ENCODE assay signal across 8 cellular contexts in genomic region chr19:39971380-39971841, GRCh38. TPM values are rescaled to one million over a fixed set of nuclear protein-coding genes. Genes with fewer than 3 reads are reported as not detected.
A peak's percentile ranks its signal among the peaks of the same experiment; 100 is the strongest.
DNase-seq lines count a peak whose midpoint lies in the region; FAIRE-seq and TF ChIP-seq lines count a peak whose summit lies in the region.

No MANE protein-coding gene starts in this region.

- no peaks in the 10 kb centered on the region for H3K9me3 ChIP-seq in SK-N-MC (ENCODE audit: low read depth, low read length)

- DNase-seq in NCI-H82 (lab: John Stamatoyannopoulos, UW): peak; percentile 43
- DNase-seq in NCI-H82 treated with DMSO at 0.1 percent for 48 hours (lab: John Stamatoyannopoulos, UW; ENCODE audit: unreplicated experiment): no peak
- no peak for DNase-seq in SK-N-MC (ENCODE audit: low read depth, low spot score)
- peak; percentile 10 for DNase-seq in fibroblast of mammary gland (ENCODE audit: low read depth)
- DNase-seq in posterior vena cava (ENCODE audit: low spot score): peak; percentile 82
- DNase-seq in HPDE6-E6E7 (ENCODE audit: extremely low spot score): no peak
- DNase-seq in GM13977 (ENCODE audit: low spot score): no peak
- no peak for DNase-seq in urothelium cell line (ENCODE audit: low spot score)

- H3K9ac ChIP-seq in SK-N-MC (ENCODE audit: insufficient read length): peak overlapping the region; percentile 98

- TF ChIP-seq CTCF in fibroblast of mammary gland (conservative IDR thresholded peaks at IDR 0.05; ENCODE audit: control insufficient read depth, insufficient read depth, low read depth, low read length) (no peak), GM13977 (IDR thresholded peaks at IDR 0.05; ENCODE audit: extremely low read depth, insufficient read depth, missing control alignments) (no peak)

- H3K4me3 ChIP-seq in SK-N-MC (peak overlapping the region; percentile 97), fibroblast of mammary gland (ENCODE audit: control insufficient read depth, low read depth, low read length) (peak overlapping the region; percentile 95)

- FAIRE-seq in urothelium cell line (lab: Jason Lieb, UNC): no peak

- H3K27ac ChIP-seq in SK-N-MC: peak overlapping the region; percentile 72; the same call in 1 of the 2 replicates

- peaks cover 37% of the 10 kb centered on the region for H3K36me3 ChIP-seq in SK-N-MC (ENCODE audit: insufficient read depth, low read length)

- in situ Hi-C loops in GM13977 (cut with MboI; ENCODE audit: low pct_unique_long_range_greater_than_20kb, low sequenced_read_pairs, unreplicated experiment): no loop called here

- intact Hi-C loops in posterior vena cava (cut with DNase I): loop anchor here in 1 of 2 donors (10.0 kb wide), 1 partner anchor 127 kb away; the partner anchor contains the start of gene FBL

RNA-seq across cellular contexts. Expression of gene PSMC4, which starts 0.4 kb away (rescaled TPM):
- total RNA-seq in posterior vena cava: 10 to 100 TPM; 59.0 to 67.1 TPM

RNA-seq across cellular contexts. Expression of gene ZNF546, which starts 25.4 kb away (rescaled TPM):
- 1 to 10 TPM; 5.7 to 5.9 TPM for total RNA-seq in posterior vena cava

RNA-seq across cellular contexts. Expression of gene FCGBP, which starts 37.0 kb away (rescaled TPM):
- total RNA-seq in posterior vena cava: 10 to 100 TPM; 42.1 to 98.8 TPM

Comparison
In these comparisons a context has a peak if more than half of its experiments do, and no peak if none do; other contexts are left out.
1. DNase-seq: peak in NCI-H82 (single experiment), fibroblast of mammary gland (single experiment) and posterior vena cava (single experiment); none in NCI-H82 treated with DMSO at 0.1 percent for 48 hours (single experiment), SK-N-MC (single experiment), HPDE6-E6E7 (single experiment), GM13977 (single experiment) and urothelium cell line (single experiment).